20 cellular contexts compared by ENCODE assay signal in the genomic region with DNA sequence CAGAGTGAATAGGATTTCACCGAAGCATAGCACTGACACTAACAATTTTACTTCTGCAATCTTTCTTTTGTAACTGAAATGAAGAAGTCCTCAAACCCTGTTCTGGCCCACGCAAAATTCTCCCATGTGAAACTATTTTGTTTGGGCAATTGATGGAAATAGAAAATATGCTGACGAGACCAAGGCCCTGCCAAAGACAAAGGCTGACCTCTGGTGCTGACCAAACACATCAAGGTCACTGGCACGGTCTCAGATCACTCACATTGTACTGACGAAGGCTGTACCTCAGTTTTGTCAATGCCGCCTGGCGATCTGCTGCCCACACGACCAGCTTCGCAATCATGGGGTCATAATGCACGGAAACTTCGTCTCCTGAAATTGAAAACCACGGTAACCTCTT.
"Had no signal": no experiment of that assay in that cellular context is flagged by ENCODE, and none has a peak within 500 bp of the region (broad histone marks: within the 10 kb centered on the region; RNA-seq: fewer than 3 reads in every experiment).

No MANE protein-coding gene starts in this region.

- ATAC-seq: activated CD4-positive, alpha-beta T cell treated with anti-CD3 and anti-CD28 coated beads for 36 hours; activated T-cell treated with anti-CD3 and anti-CD28 coated beads, Interleukin-2, amount 50 U/mL, for 72 hours had no signal

- H3K27ac Mint-ChIP-seq: activated CD4-positive, alpha-beta memory T cell treated with anti-CD3 and anti-CD28 coated beads, Interleukin-2, amount 10 ng/mL, durations not matched to agents 7 days and 5 days; activated CD4-positive, alpha-beta T cell treated with anti-CD3 and anti-CD28 coated beads for 36 hours; activated T-cell treated with anti-CD3 and anti-CD28 coated beads, Interleukin-2, amount 50 U/mL, for 72 hours had no signal

- H3K4me1 Mint-ChIP-seq: activated CD4-positive, alpha-beta memory T cell treated with anti-CD3 and anti-CD28 coated beads, Interleukin-2, amount 10 ng/mL, durations not matched to agents 7 days and 5 days; activated CD4-positive, alpha-beta T cell treated with anti-CD3 and anti-CD28 coated beads for 36 hours had no signal

- H3K9me3 ChIP-seq: sigmoid colon had no signal

- H3K27ac ChIP-seq: epithelial cell of prostate, hepatocyte, sigmoid colon, VCaP had no signal

- H3K27me3 ChIP-seq: hepatocyte, sigmoid colon had no signal

- H3K4me1 ChIP-seq: sigmoid colon had no signal

- DNase-seq: activated CD4-positive, alpha-beta memory T cell treated with anti-CD3 and anti-CD28 coated beads, Interleukin-2, amount 10 ng/mL, durations not matched to agents 7 days and 5 days; activated CD4-positive, alpha-beta T cell treated with anti-CD3 and anti-CD28 coated beads for 36 hours; activated CD8-positive, alpha-beta memory T cell treated with anti-CD3 and anti-CD28 coated beads, Interleukin-2, amount 50 U/mL, for 4 hours; activated naive CD4-positive, alpha-beta T cell; activated T-cell treated with anti-CD3 and anti-CD28 coated beads, Interleukin-2, amount 50 U/mL, for 72 hours; central memory CD4-positive, alpha-beta T cell; cortex of kidney; effector memory CD4-positive, alpha-beta T cell; kidney; midbrain; naive B cell; sigmoid colon; stimulated activated CD4-positive, alpha-beta T cell treated with anti-CD3 and anti-CD28 coated beads, Interleukin-2, amount 100 ng/mL, for 24 hours; stimulated activated naive CD4-positive, alpha-beta T cell; substantia nigra; T-helper 9 cell had no signal

- H3K27me3 Mint-ChIP-seq: activated CD4-positive, alpha-beta memory T cell treated with anti-CD3 and anti-CD28 coated beads, Interleukin-2, amount 10 ng/mL, durations not matched to agents 7 days and 5 days; activated CD4-positive, alpha-beta T cell treated with anti-CD3 and anti-CD28 coated beads for 36 hours; naive B cell had no signal

- H3K4me3 Mint-ChIP-seq: activated CD4-positive, alpha-beta memory T cell treated with anti-CD3 and anti-CD28 coated beads, Interleukin-2, amount 10 ng/mL, durations not matched to agents 7 days and 5 days; activated CD4-positive, alpha-beta T cell treated with anti-CD3 and anti-CD28 coated beads for 36 hours; activated T-cell treated with anti-CD3 and anti-CD28 coated beads, Interleukin-2, amount 50 U/mL, for 72 hours had no signal

- H3K9me3 Mint-ChIP-seq: activated CD4-positive, alpha-beta memory T cell treated with anti-CD3 and anti-CD28 coated beads, Interleukin-2, amount 10 ng/mL, durations not matched to agents 7 days and 5 days; activated T-cell treated with anti-CD3 and anti-CD28 coated beads, Interleukin-2, amount 50 U/mL, for 72 hours; naive B cell had no signal

- H3K4me3 ChIP-seq: hepatocyte, sigmoid colon had no signal

- FAIRE-seq: astrocyte, kidney had no signal
